ENCODE assay signal across 1 cellular context in genomic region chr15:85794598-85795319, GRCh38.
TF ChIP-seq lines count a peak whose summit lies in the region.

TSS of gene KLHL25 (minus strand) at chr15:85794925. CDS start at chr15:85769810, 25,115 bp downstream.

TF ChIP-seq in HEK293, 187 proteins besides CTCF, POLR2A, EP300 and RAD21 (continued from another document and continues in another):
- TF ChIP-seq ELK4 (IDR thresholded peaks at IDR 0.05; ENCODE audit: borderline replicate concordance, low read depth, low read length) (no peak), ZNF280C (tag by site-specific recombination; IDR thresholded peaks at IDR 0.05) (no peak), ZNF2 (tag by site-specific recombination; IDR thresholded peaks at IDR 0.05) (no peak), ZNF416 (tag by site-specific recombination; IDR thresholded peaks at IDR 0.05) (no peak), ZBTB20 (tag by site-specific recombination; IDR thresholded peaks at IDR 0.05) (no peak; the same call in 1 of the 2 replicates), ZNF23 (tag by site-specific recombination; IDR thresholded peaks at IDR 0.05; ENCODE audit: borderline replicate concordance) (no peak), PRDM1 (tag by site-specific recombination; IDR thresholded peaks at IDR 0.05) (no peak), KLF16 (tag by site-specific recombination; IDR thresholded peaks at IDR 0.05) (peak; percentile 66), MYNN (tag by site-specific recombination; IDR thresholded peaks at IDR 0.05; ENCODE audit: borderline replicate concordance) (no peak), ZNF473 (tag by site-specific recombination; IDR thresholded peaks at IDR 0.05) (no peak), ZBTB1 (tag by site-specific recombination; IDR thresholded peaks at IDR 0.05) (no peak), ZNF10 (tag by site-specific recombination; IDR thresholded peaks at IDR 0.05) (no peak), ZBTB21 (tag by site-specific recombination; IDR thresholded peaks at IDR 0.05) (no peak), ZNF776 (tag by site-specific recombination; IDR thresholded peaks at IDR 0.05; ENCODE audit: borderline replicate concordance) (no peak), ZNF76 (tag by site-specific recombination; IDR thresholded peaks at IDR 0.05; ENCODE audit: borderline replicate concordance, low read depth) (peak; percentile 85), ZNF830 (tag by site-specific recombination; IDR thresholded peaks at IDR 0.05; ENCODE audit: low read depth) (no peak), ZSCAN30 (tag by site-specific recombination; IDR thresholded peaks at IDR 0.05) (no peak), ZNF548 (tag by site-specific recombination; IDR thresholded peaks at IDR 0.05) (no peak), ZNF48 (tag by site-specific recombination; IDR thresholded peaks at IDR 0.05) (no peak), REST (tag by site-specific recombination; IDR thresholded peaks at IDR 0.05) (no peak), ZNF791 (tag by site-specific recombination; IDR thresholded peaks at IDR 0.05) (no peak), ZNF544 (tag by site-specific recombination; IDR thresholded peaks at IDR 0.05) (no peak), BCL6B (tag by site-specific recombination; IDR thresholded peaks at IDR 0.05) (no peak), ZNF112 (tag by site-specific recombination; IDR thresholded peaks at IDR 0.05) (no peak), TSHZ1 (tag by site-specific recombination; IDR thresholded peaks at IDR 0.05; ENCODE audit: borderline replicate concordance) (no peak), ZNF18 (tag by site-specific recombination; IDR thresholded peaks at IDR 0.05) (no peak), ZSCAN16 (tag by site-specific recombination; IDR thresholded peaks at IDR 0.05) (no peak), ZXDB (tag by site-specific recombination; IDR thresholded peaks at IDR 0.05) (no peak), ZNF501 (tag by site-specific recombination; IDR thresholded peaks at IDR 0.05) (no peak), ZBTB49 (tag by site-specific recombination; IDR thresholded peaks at IDR 0.05; ENCODE audit: low read depth) (no peak), ZNF341 (tag by site-specific recombination; IDR thresholded peaks at IDR 0.05; ENCODE audit: low read depth) (no peak), ZNF785 (tag by site-specific recombination; IDR thresholded peaks at IDR 0.05) (no peak), ZNF654 (tag by site-specific recombination; IDR thresholded peaks at IDR 0.05; ENCODE audit: low read depth) (no peak), PRDM2 (tag by site-specific recombination; IDR thresholded peaks at IDR 0.05; ENCODE audit: borderline replicate concordance) (no peak), YY1 (tag by site-specific recombination; IDR thresholded peaks at IDR 0.05) (no peak)
